In the genomic region with DNA sequence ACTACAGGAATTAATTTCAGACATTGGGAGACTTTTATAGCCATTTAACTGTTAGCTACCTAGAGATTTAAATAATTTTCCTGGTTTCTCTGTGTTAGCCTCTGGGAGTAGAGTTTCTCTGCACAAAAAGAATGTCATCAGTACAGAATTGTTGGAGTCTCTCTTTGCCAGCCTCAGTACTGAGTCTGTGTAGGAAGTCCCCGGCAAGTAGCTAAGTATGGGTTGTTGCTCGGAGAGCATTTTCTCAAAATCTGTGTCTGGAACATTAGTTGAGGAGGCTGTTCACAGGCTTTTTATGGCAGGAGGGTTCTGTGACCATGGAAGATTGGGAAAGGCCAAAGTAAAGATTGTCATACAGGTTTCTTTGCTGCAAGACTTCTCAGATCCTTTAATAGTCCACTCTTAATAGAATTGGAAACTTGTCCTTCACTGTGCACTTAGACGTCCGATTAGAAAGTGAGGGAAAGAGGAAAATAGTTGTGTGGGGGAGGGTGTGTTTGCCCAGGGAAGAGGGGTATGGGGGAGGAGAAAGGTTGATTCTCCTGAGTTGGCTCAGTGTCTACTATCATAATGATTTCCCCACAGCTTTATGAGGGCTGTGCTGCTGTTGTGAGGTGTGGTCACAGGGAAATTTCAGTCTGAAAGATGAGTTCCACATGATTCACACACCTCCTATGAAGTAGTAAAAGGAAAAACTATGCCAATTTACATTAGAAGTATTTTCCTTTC, we compare ENCODE assay signal across 26 cellular contexts.
DNase-seq lines count a peak whose midpoint lies in the region; ATAC-seq and TF ChIP-seq lines count a peak whose summit lies in the region.
"Had no signal": no experiment of that assay in that cellular context is flagged by ENCODE, and none has a peak within 500 bp of the region (broad histone marks: within the 10 kb centered on the region; RNA-seq: fewer than 3 reads in every experiment).

No MANE protein-coding gene starts in this region.

- H3K9me3 Mint-ChIP-seq in endodermal cell = no peaks in the 10 kb centered on the region
- H3K9me3 Mint-ChIP-seq in nephron progenitor cell = no peaks in the 10 kb centered on the region
- H3K9me3 Mint-ChIP-seq: activated naive CD8-positive, alpha-beta T cell treated with anti-CD3 and anti-CD28 coated beads, Interleukin-2, amount 10 ng/mL, durations not matched to agents 7 days and 5 days; CD4-positive, alpha-beta T cell; HFFc6 had no signal

- no peaks in the 10 kb centered on the region for H3K27me3 Mint-ChIP-seq in endodermal cell (ENCODE audit: insufficient read depth)
- no peaks in the 10 kb centered on the region for H3K27me3 Mint-ChIP-seq in nephron progenitor cell (ENCODE audit: low read depth, poor library complexity)
- H3K27me3 Mint-ChIP-seq: activated T-helper 17 cell treated with anti-CD3 and anti-CD28 coated beads, Interleukin-2, amount 50 U/mL, for 72 hours; CD4-positive, alpha-beta T cell had no signal

- H3K4me3 Mint-ChIP-seq in endodermal cell (no peak overlapping the region), nephron progenitor cell (no peak overlapping the region)
- H3K4me3 Mint-ChIP-seq: activated naive CD8-positive, alpha-beta T cell treated with anti-CD3 and anti-CD28 coated beads, Interleukin-2, amount 10 ng/mL, durations not matched to agents 7 days and 5 days; activated T-helper 17 cell treated with anti-CD3 and anti-CD28 coated beads, Interleukin-2, amount 50 U/mL, for 72 hours; CD4-positive, alpha-beta T cell; HFFc6; natural killer cell had no signal

- 92% methylated on average over 4 of the region's 4 CpGs; no CpG with 5 or more reads in 1 of the 2 experiments for WGBS in endodermal cell (ENCODE audit: insufficient coverage in 1 of 2, insufficient read length in 1 of 2), 2 experiments

- no peak overlapping the region for H3K4me3 ChIP-seq in endodermal cell (ENCODE audit: low read length)
- H3K4me3 ChIP-seq: body of pancreas, prostate gland, smooth muscle cell, tibial artery had no signal

- H3K4me1 ChIP-seq in endodermal cell (ENCODE audit: control insufficient read depth, insufficient read depth, low read length) = no peaks in the 10 kb centered on the region
- H3K4me1 ChIP-seq: body of pancreas, prostate gland had no signal

- ATAC-seq in GM18861 (IDR thresholded peaks at IDR 0.05; ENCODE audit: unreplicated experiment) (no peak), GM18868 (IDR thresholded peaks at IDR 0.05; ENCODE audit: unreplicated experiment) (no peak)
- ATAC-seq: activated T-helper 17 cell treated with anti-CD3 and anti-CD28 coated beads, Interleukin-2, amount 50 U/mL, for 72 hours; body of pancreas; natural killer cell; stimulated activated naive CD8-positive, alpha-beta T cell treated with anti-CD3 and anti-CD28 coated beads, Interleukin-15, Interleukin-2, amounts not matched to agents 100 U/mL and 50 U/mL, for 24 hours had no signal

- no peaks in the 10 kb centered on the region for H3K9me3 ChIP-seq in endodermal cell (ENCODE audit: control insufficient read depth, low read length)
- H3K9me3 ChIP-seq: body of pancreas, prostate gland, tibial artery had no signal

- H3K27ac ChIP-seq in endodermal cell (ENCODE audit: low read depth, low read length) = no peak overlapping the region
- H3K27ac ChIP-seq: body of pancreas, prostate gland, tibial artery had no signal

- H3K27me3 ChIP-seq in endodermal cell (ENCODE audit: control insufficient read depth, insufficient read depth, low read length, poor library complexity, severe bottlenecking) = no peaks in the 10 kb centered on the region
- H3K27me3 ChIP-seq: body of pancreas, tibial artery had no signal

- no peaks in the 10 kb centered on the region for H3K36me3 ChIP-seq in endodermal cell (ENCODE audit: control insufficient read depth, insufficient read depth, low read length)
- H3K36me3 ChIP-seq: prostate gland, tibial artery had no signal

- H3K36me3 Mint-ChIP-seq in endodermal cell (ENCODE audit: low read depth) = peaks cover 4% of the 10 kb centered on the region
- peaks cover 15% of the 10 kb centered on the region for H3K36me3 Mint-ChIP-seq in nephron progenitor cell (ENCODE audit: low read depth)
- H3K36me3 Mint-ChIP-seq: activated naive CD8-positive, alpha-beta T cell treated with anti-CD3 and anti-CD28 coated beads, Interleukin-2, amount 10 ng/mL, durations not matched to agents 7 days and 5 days; natural killer cell had no signal

- H3K4me1 Mint-ChIP-seq in endodermal cell (peaks cover 11% of the 10 kb centered on the region), nephron progenitor cell (peaks cover 70% of the 10 kb centered on the region)
- H3K4me1 Mint-ChIP-seq: activated naive CD8-positive, alpha-beta T cell treated with anti-CD3 and anti-CD28 coated beads, Interleukin-2, amount 10 ng/mL, durations not matched to agents 7 days and 5 days; activated T-helper 17 cell treated with anti-CD3 and anti-CD28 coated beads, Interleukin-2, amount 50 U/mL, for 72 hours; natural killer cell had no signal

- no peak for TF ChIP-seq CTCF in endodermal cell (conservative IDR thresholded peaks at IDR 0.05)
- TF ChIP-seq CTCF in nephron progenitor cell (IDR thresholded peaks at IDR 0.05) = no peak

- no peak overlapping the region for H3K9ac ChIP-seq in endodermal cell (ENCODE audit: extremely low read depth, low read length, poor library complexity, severe bottlenecking)

- DNase-seq in EH (ENCODE audit: low read depth) (peak; percentile 18), LHCN-M2 (ENCODE audit: low read depth) (peak; percentile 13), endodermal cell (no peak), nephron progenitor cell (no peak), NCI-H187 (lab: John Stamatoyannopoulos, UW) (no peak), Kasumi-1 (lab: John Stamatoyannopoulos, UW) (no peak)
- DNase-seq: activated CD4-positive, alpha-beta T cell treated with anti-CD3 and anti-CD28 coated beads for 4 hours; activated naive CD8-positive, alpha-beta T cell treated with anti-CD3 and anti-CD28 coated beads, Interleukin-2, amount 10 ng/mL, durations not matched to agents 7 days and 5 days; body of pancreas; CD4-positive, alpha-beta T cell; HFFc6; hippocampal formation; mesendoderm; natural killer cell; NCI-H1417 treated with DMSO at 0.1 percent for 48 hours; NCI-H2171 treated with DMSO at 0.1 percent for 48 hours; NCI-H774; SHP77 treated with DMSO at 0.1 percent for 48 hours; stimulated activated CD4-positive, alpha-beta T cell treated with anti-CD3 and anti-CD28 coated beads, Interleukin-4, amount 100 ng/mL, for 1 hour; stimulated activated naive CD8-positive, alpha-beta T cell treated with anti-CD3 and anti-CD28 coated beads, Interleukin-15, Interleukin-2, amounts not matched to agents 100 U/mL and 50 U/mL, for 24 hours; tibial artery had no signal

- peak overlapping the region; percentile 26 for H3K27ac Mint-ChIP-seq in endodermal cell
- H3K27ac Mint-ChIP-seq in nephron progenitor cell = peak overlapping the region; percentile 96
- H3K27ac Mint-ChIP-seq: activated naive CD8-positive, alpha-beta T cell treated with anti-CD3 and anti-CD28 coated beads, Interleukin-2, amount 10 ng/mL, durations not matched to agents 7 days and 5 days; activated T-helper 17 cell treated with anti-CD3 and anti-CD28 coated beads, Interleukin-2, amount 50 U/mL, for 72 hours; CD4-positive, alpha-beta T cell; HFFc6; natural killer cell had no signal

Comparison
In these comparisons a context has a peak if more than half of its experiments do, and no peak if none do; other contexts are left out.
1. DNase-seq: peak in EH (single experiment) and LHCN-M2 (single experiment); none in endodermal cell (single experiment), nephron progenitor cell (single experiment), NCI-H187 (0 of 2) and Kasumi-1 (0 of 2).